8 cellular contexts compared by ENCODE assay signal in the genomic region with DNA sequence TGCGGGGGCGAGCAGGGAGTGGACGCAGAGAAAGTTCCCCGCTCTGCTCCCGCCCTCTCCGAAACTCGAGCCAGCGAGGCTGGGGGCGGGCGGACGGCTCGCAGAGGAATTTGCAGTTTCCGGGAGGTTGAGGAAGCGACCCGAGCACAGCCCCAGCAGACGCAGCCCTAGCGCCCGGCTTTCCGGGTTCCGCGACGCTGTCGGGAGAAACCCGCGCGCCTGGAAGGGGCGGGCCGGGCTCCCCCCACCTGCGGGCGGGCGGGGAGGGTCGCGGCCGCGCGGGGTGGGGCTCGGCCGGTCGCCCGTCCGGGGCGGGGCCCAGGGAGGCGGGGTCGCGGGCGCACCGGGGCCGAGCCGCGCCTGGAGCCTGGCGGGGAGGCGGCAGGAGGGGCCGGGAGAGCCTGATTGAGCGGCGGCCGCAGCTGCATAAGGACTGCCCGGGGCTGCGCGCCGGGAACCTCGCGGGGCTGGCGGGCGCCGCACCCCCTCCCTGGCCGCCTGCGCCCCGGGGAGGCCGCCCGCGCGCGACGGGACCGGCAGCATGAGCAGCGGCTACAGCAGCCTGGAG. TPM values are rescaled to one million over a fixed set of nuclear protein-coding genes. Genes with fewer than 3 reads are reported as not detected.
DNase-seq lines count a peak whose midpoint lies in the region; ATAC-seq and TF ChIP-seq lines count a peak whose summit lies in the region.

RASSF3 (plus strand) TSS at position 404 of the 568 bp plus-strand sequence; CDS start at position 542, 138 bp downstream.

- in situ Hi-C loops in SK-MEL-5 (cut with HindIII; ENCODE audit: low pct_unique_long_range_greater_than_20kb, low sequenced_read_pairs), result no loop called here

- DNase-seq in Caco-2, result peak; percentile 82 to 86
- DNase-seq in HL-60 (ENCODE audit: low read depth in 1 of 2, low spot score in 1 of 2), result peak; percentile 58 to 76
- DNase-seq in SK-MEL-5 (ENCODE audit: low read depth, low spot score), result peak; percentile 83
- DNase-seq in activated naive CD4-positive, alpha-beta T cell (lab: John Stamatoyannopoulos, UW), result peak; percentile 21 to 65 (median 36)
- peak; percentile 83 for DNase-seq in germinal center (ENCODE audit: low spot score)
- DNase-seq in osteoblast (ENCODE audit: insufficient read length, low spot score, missing footprints), result peak; percentile 92
- DNase-seq in type B pancreatic cell (ENCODE audit: extremely low spot score, unreplicated experiment), result peak; percentile 86

- peak within 1 kb of the TSS; percentile 92 for H3K27ac ChIP-seq in HL-60 (replicated peaks)
- peak within 1 kb of the TSS; percentile 72 for H3K27ac ChIP-seq in osteoblast (ENCODE audit: low read depth, low read length)

- BruUV-seq in Caco-2 (replicated peaks; lab: Mats Ljungman, UMichigan), result no TSS peak

- no peaks in the 10 kb centered on the region for H3K36me3 ChIP-seq in Caco-2 (ENCODE audit: control insufficient read depth, insufficient read depth, low read length)
- H3K36me3 ChIP-seq in osteoblast (ENCODE audit: insufficient read depth, low read length), result no peaks in the 10 kb centered on the region

- no peaks in the 10 kb centered on the region for H4K20me1 ChIP-seq in osteoblast (ENCODE audit: insufficient read depth, low read length)

- CTCF ChIA-PET in Caco-2 (lab: Charles Lee), result interaction anchor here (1.0 to 1.4 kb wide), 2 partner anchors 85 to 88 kb away, joined by 4 to 9 read pairs; no protein-coding TSS in a partner anchor

- H3K4me1 ChIP-seq in Caco-2 (peaks cover 5% of the 10 kb centered on the region; the same call in 1 of the 2 replicates), osteoblast (ENCODE audit: insufficient read depth, low read length) (peaks cover 14% of the 10 kb centered on the region)

- H3K36me3 Mint-ChIP-seq in Caco-2 (ENCODE audit: insufficient read depth, unreplicated experiment) (peaks cover 16% of the 10 kb centered on the region), type B pancreatic cell (peaks cover 12% of the 10 kb centered on the region)

- H3K4me1 Mint-ChIP-seq in Caco-2 (ENCODE audit: low read depth, unreplicated experiment) (peaks cover 7% of the 10 kb centered on the region), type B pancreatic cell (ENCODE audit: unreplicated experiment) (peaks cover 19% of the 10 kb centered on the region)

- H3K79me2 ChIP-seq in osteoblast (ENCODE audit: insufficient read depth, low read length), result peaks cover 41% of the 10 kb centered on the region

- H3K4me2 ChIP-seq in osteoblast (ENCODE audit: insufficient read depth, low read length), result peak within 1 kb of the TSS; percentile 98

- POLR2A ChIA-PET in Caco-2 (lab: Charles Lee), result interaction anchor here (1.2 kb wide), 1 partner anchor 15 kb away, joined by 8 read pairs; no protein-coding TSS in a partner anchor

- H3K4me3 ChIP-seq in Caco-2 (ENCODE audit: low read depth, low read length) (peak within 1 kb of the TSS; percentile 95), HL-60 (replicated peaks; ENCODE audit: insufficient read depth, low read length) (peak within 1 kb of the TSS; percentile 90), osteoblast (ENCODE audit: insufficient read depth, low read length) (peak within 1 kb of the TSS; percentile 90)

- H3K27me3 Mint-ChIP-seq in Caco-2 (ENCODE audit: insufficient read depth, unreplicated experiment) (no peaks in the 10 kb centered on the region), type B pancreatic cell (no peaks in the 10 kb centered on the region)

- H3K9me3 ChIP-seq in Caco-2, result no peaks in the 10 kb centered on the region
- no peaks in the 10 kb centered on the region for H3K9me3 ChIP-seq in osteoblast (ENCODE audit: low read depth, low read length)

- TF ChIP-seq CTCF in Caco-2 (IDR thresholded peaks at IDR 0.05; ENCODE audit: insufficient read depth in 1 of 2, low read depth in 1 of 2, low read length in 1 of 2, severe bottlenecking in 1 of 2, unreplicated experiment in 1 of 2) (no peak), HL-60 (IDR thresholded peaks at IDR 0.05; ENCODE audit: insufficient read depth, low read length) (no peak), osteoblast (IDR thresholded peaks at IDR 0.05; ENCODE audit: extremely low read depth, low read depth, low read length) (no peak), type B pancreatic cell (conservative IDR thresholded peaks at IDR 0.05) (no peak)

- H3K27ac Mint-ChIP-seq in Caco-2 (ENCODE audit: unreplicated experiment), result peak within 1 kb of the TSS; percentile 83
- H3K27ac Mint-ChIP-seq in type B pancreatic cell, result peak within 1 kb of the TSS; percentile 92

- H3K4me3 Mint-ChIP-seq in Caco-2 (ENCODE audit: unreplicated experiment) (peak within 1 kb of the TSS; percentile 80), type B pancreatic cell (peak within 1 kb of the TSS; percentile 98)

- H3K27me3 ChIP-seq in Caco-2 (replicated peaks; ENCODE audit: control insufficient read depth, insufficient read depth, low read length) (no peaks in the 10 kb centered on the region), HL-60 (ENCODE audit: insufficient read depth, poor library complexity, severe bottlenecking) (no peaks in the 10 kb centered on the region), osteoblast (ENCODE audit: insufficient read depth, low read length) (no peaks in the 10 kb centered on the region)

- peak within 1 kb of the TSS; percentile 95 for H2AFZ ChIP-seq in osteoblast (ENCODE audit: low read length)

- no peaks in the 10 kb centered on the region for H3K9me3 Mint-ChIP-seq in Caco-2 (ENCODE audit: unreplicated experiment)
- no peaks in the 10 kb centered on the region for H3K9me3 Mint-ChIP-seq in type B pancreatic cell

- intact Hi-C loops in Caco-2 (cut with micrococcal nuclease; ENCODE audit: unreplicated experiment), result no loop called here

- peak; percentile 58 for ATAC-seq in GM19463 (IDR thresholded peaks at IDR 0.05; ENCODE audit: unreplicated experiment)

RNA-seq across cellular contexts. Expression of gene RASSF3, which starts in this region (rescaled TPM):
- total RNA-seq in Caco-2 (2022) (22.6 and 25.7 TPM in 2 replicates), osteoblast (12.7 and 13.8 TPM in 2 replicates), type B pancreatic cell (ENCODE audit: low replicate concordance) (16.3 and 31.8 TPM in 2 replicates)
- 111 and 117 TPM in 2 replicates for total RNA-seq in SK-MEL-5 (2014; rRNA removed; shearing (Covaris generic))
- 104 and 124 TPM in 2 replicates for polyA plus RNA-seq in SK-MEL-5 (2015; cell fraction: cytosol; rRNA removed)
- polyA plus RNA-seq in SK-MEL-5 (2015; cell fraction: nucleus; rRNA removed), result 43.5 and 48.6 TPM in 2 replicates

Comparison
In these comparisons a context has a peak if more than half of its experiments do, and no peak if none do; other contexts are left out.
1. Peak in every context shown above with its lines: DNase-seq, ATAC-seq, H3K4me3 ChIP-seq and H3K27ac ChIP-seq.
2. DNase-seq: peak in every context shown above with its lines; median percentile 92 in osteoblast; 86 in type B pancreatic cell; 84 in Caco-2; 83 in SK-MEL-5; 83 in germinal center; 67 in HL-60; 36 in activated naive CD4-positive, alpha-beta T cell.